Comparison of ENCODE assay signal across 13 cellular contexts in the genomic region with DNA sequence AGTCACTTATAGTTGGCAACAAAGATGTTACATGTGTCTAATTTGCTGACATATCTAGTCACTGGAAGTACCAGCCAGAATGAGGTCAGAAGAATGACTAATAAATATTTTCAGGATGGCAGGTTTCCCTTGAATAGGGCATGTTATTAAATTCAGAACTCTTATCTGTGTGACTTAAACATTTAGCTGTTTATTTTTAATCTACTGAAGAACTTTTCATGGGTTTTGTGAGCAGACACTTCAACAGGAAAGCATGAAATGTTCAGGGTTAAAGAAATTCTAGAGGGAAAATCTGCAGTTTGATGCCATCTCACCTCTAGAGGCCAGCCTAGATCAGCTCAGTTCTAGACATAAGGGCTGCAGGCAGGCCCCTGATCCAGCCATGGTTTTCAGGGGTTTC. TPM values are rescaled to one million over a fixed set of nuclear protein-coding genes. Genes with fewer than 3 reads are reported as not detected.
A peak's percentile ranks its signal among the peaks of the same experiment; 100 is the strongest.
DNase-seq lines count a peak whose midpoint lies in the region; ATAC-seq, FAIRE-seq and TF ChIP-seq lines count a peak whose summit lies in the region.
"Had no signal": no experiment of that assay in that cellular context is flagged by ENCODE, and none has a peak within 500 bp of the region (broad histone marks: within the 10 kb centered on the region; RNA-seq: fewer than 3 reads in every experiment).

No MANE protein-coding gene starts in this region.

- peak overlapping the region; percentile 82 for H3K4me2 ChIP-seq in astrocyte (ENCODE audit: low read length)

- H3K4me3 ChIP-seq in HEK293 (ENCODE audit: low read depth, low read length): no peak overlapping the region
- H3K4me3 ChIP-seq in astrocyte (ENCODE audit: insufficient read depth, low read depth, low read length): no peak overlapping the region
- H3K4me3 ChIP-seq: gastrocnemius medialis, pancreas had no signal

- no peak overlapping the region for H2AFZ ChIP-seq in astrocyte (ENCODE audit: low read depth, low read length)

- peak; percentile 71 for DNase-seq in ACHN
- DNase-seq in astrocyte (ENCODE audit: low read depth): peak; percentile 66
- peak; percentile 53 for DNase-seq in glomerular visceral epithelial cell (ENCODE audit: extremely low spot score)
- DNase-seq in NCI-H524 treated with DMSO at 0.1 percent for 48 hours (lab: John Stamatoyannopoulos, UW): no peak
- DNase-seq in frontal cortex (ENCODE audit: low spot score in 2 of 2): no peak
- DNase-seq: gastrocnemius medialis, NCI-H187, pancreas had no signal

- H3K4me1 Mint-ChIP-seq in astrocyte (ENCODE audit: low read depth, unreplicated experiment): peaks cover 53% of the 10 kb centered on the region
- H3K4me1 Mint-ChIP-seq: CD14-positive monocyte had no signal

- H3K4me1 ChIP-seq in HEK293 (ENCODE audit: control insufficient read depth, insufficient read depth, low read length): no peaks in the 10 kb centered on the region; the same call in 1 of the 2 replicates
- H3K4me1 ChIP-seq in astrocyte (ENCODE audit: insufficient read depth, low read length): peaks cover 49% of the 10 kb centered on the region
- H3K4me1 ChIP-seq: gastrocnemius medialis had no signal

- peaks cover 39% of the 10 kb centered on the region for H3K36me3 Mint-ChIP-seq in astrocyte (ENCODE audit: low read depth, unreplicated experiment)

- peak overlapping the region; percentile 69 for H3K9ac ChIP-seq in astrocyte (ENCODE audit: low read length)

- no peaks in the 10 kb centered on the region for H3K27me3 ChIP-seq in astrocyte (ENCODE audit: insufficient read depth, low read length)
- H3K27me3 ChIP-seq: gastrocnemius medialis, pancreas had no signal

- peak overlapping the region; percentile 83 for H3K27ac Mint-ChIP-seq in astrocyte (ENCODE audit: unreplicated experiment)
- H3K27ac Mint-ChIP-seq: IgD-negative memory B cell had no signal

- peaks cover 88% of the 10 kb centered on the region for H3K79me2 ChIP-seq in astrocyte (ENCODE audit: insufficient read depth, low read length)

- H3K9me3 Mint-ChIP-seq in astrocyte (ENCODE audit: unreplicated experiment): no peaks in the 10 kb centered on the region
- H3K9me3 Mint-ChIP-seq: CD14-positive monocyte, IgD-negative memory B cell had no signal

- peaks cover 14% of the 10 kb centered on the region for H4K20me1 ChIP-seq in astrocyte (ENCODE audit: insufficient read depth, low read length)

- no peak overlapping the region for H3K4me3 Mint-ChIP-seq in astrocyte (ENCODE audit: unreplicated experiment)
- H3K4me3 Mint-ChIP-seq: CD14-positive monocyte, IgD-negative memory B cell had no signal

- in situ Hi-C loops in ACHN (cut with HindIII; ENCODE audit: low pct_ligation_motif_present, low pct_unique_long_range_greater_than_20kb, low sequenced_read_pairs): no loop called here

- no peak overlapping the region for H3K27ac ChIP-seq in HEK293 (ENCODE audit: extremely low read depth, low read depth, low read length)
- H3K27ac ChIP-seq in astrocyte (ENCODE audit: low read depth, low read length): peak overlapping the region; percentile 97
- H3K27ac ChIP-seq: gastrocnemius medialis had no signal

- no peaks in the 10 kb centered on the region for H3K9me3 ChIP-seq in HEK293 (ENCODE audit: control insufficient read depth, insufficient read depth, low read depth, low read length)
- H3K9me3 ChIP-seq in astrocyte (ENCODE audit: insufficient read depth, low read depth, low read length): no peaks in the 10 kb centered on the region
- H3K9me3 ChIP-seq: gastrocnemius medialis, pancreas had no signal

- FAIRE-seq in astrocyte (lab: Jason Lieb, UNC): no peak
- no peak for FAIRE-seq in frontal cortex (lab: Jason Lieb, UNC)
- FAIRE-seq: pancreas had no signal

- H3K27me3 Mint-ChIP-seq in astrocyte (ENCODE audit: low read depth, unreplicated experiment): no peaks in the 10 kb centered on the region
- H3K27me3 Mint-ChIP-seq: IgD-negative memory B cell had no signal

- H3K36me3 ChIP-seq in HEK293 (ENCODE audit: control insufficient read depth in 2 of 2, insufficient read depth in 1 of 2, low read length in 2 of 2) (peaks cover 60 to 93% of the 10 kb centered on the region in 2 experiments), astrocyte (ENCODE audit: insufficient read depth, low read length) (peaks cover 44% of the 10 kb centered on the region)

- POLR2A ChIA-PET in HEK293 (lab: Yijun Ruan, JAX): interaction anchor here (0.5 to 2.5 kb wide), 2 partner anchors 14 to 80 kb away, joined by 8 to 16 read pairs; partner anchors contain the start of gene MAPK8IP3

- CTCF ChIA-PET in HEK293 (lab: Yijun Ruan, JAX): interaction anchor here (0.5 to 1.2 kb wide), 3 partner anchors 11 to 906 kb away, joined by 3 to 4 read pairs (median 4); no protein-coding TSS in a partner anchor

- no peak for ATAC-seq in HG02642 (IDR thresholded peaks at IDR 0.05; ENCODE audit: poor library complexity, unreplicated experiment)
- ATAC-seq in GM19023 (IDR thresholded peaks at IDR 0.05; ENCODE audit: unreplicated experiment): no peak
- ATAC-seq: gastrocnemius medialis had no signal

- TF ChIP-seq CTCF in HEK293 (tag by site-specific recombination; IDR thresholded peaks at IDR 0.05) (no peak), astrocyte (IDR thresholded peaks at IDR 0.05; ENCODE audit: insufficient read depth, low read depth, low read length) (peak; percentile 18)

TF ChIP-seq in HEK293, 187 proteins besides CTCF, POLR2A, EP300 and RAD21:
- TF ChIP-seq ZNF837 (tag by site-specific recombination; IDR thresholded peaks at IDR 0.05) (no peak), ZNF211 (tag by site-specific recombination; IDR thresholded peaks at IDR 0.05; ENCODE audit: low read depth) (no peak), OVOL3 (tag by site-specific recombination; IDR thresholded peaks at IDR 0.05) (no peak), ZNF629 (tag by site-specific recombination; IDR thresholded peaks at IDR 0.05) (peak; percentile 38; the same call in 1 of the 2 replicates)

RNA-seq across cellular contexts. Expression of gene JPT2, which starts 13.2 kb away (rescaled TPM):
- total RNA-seq in astrocyte (122 and 143 TPM in 2 replicates), frontal cortex (28.5 TPM)

RNA-seq across cellular contexts. Expression of gene MAPK8IP3, which starts 14.7 kb away (rescaled TPM):
- total RNA-seq in astrocyte (85.5 and 92.4 TPM in 2 replicates), frontal cortex (66.0 TPM)

Comparison
In these comparisons a context has a peak if more than half of its experiments do, and no peak if none do; other contexts are left out.
1. DNase-seq: peak in ACHN (single experiment), astrocyte (single experiment) and glomerular visceral epithelial cell (single experiment); none in NCI-H524 treated with DMSO at 0.1 percent for 48 hours (single experiment) and frontal cortex (0 of 2).